ENCODE assay signal across 24 cellular contexts in genomic region chr2:26722911-26723310, GRCh38. TPM values are rescaled to one million over a fixed set of nuclear protein-coding genes. Genes with fewer than 3 reads are reported as not detected.
DNase-seq lines count a peak whose midpoint lies in the region; ATAC-seq, FAIRE-seq and TF ChIP-seq lines count a peak whose summit lies in the region.
"Had no signal": no experiment of that assay in that cellular context is flagged by ENCODE, and none has a peak within 500 bp of the region (broad histone marks: within the 10 kb centered on the region; RNA-seq: fewer than 3 reads in every experiment).

No MANE protein-coding gene starts in this region.

- H3K9me3 Mint-ChIP-seq in HFFc6 (no peaks in the 10 kb centered on the region), osteocyte (ENCODE audit: unreplicated experiment) (no peaks in the 10 kb centered on the region)
- H3K9me3 Mint-ChIP-seq: activated CD8-positive, alpha-beta T cell treated with anti-CD3 and anti-CD28 coated beads for 36 hours; CD8-positive, alpha-beta T cell; GM23338; natural killer cell treated with Interleukin-12 subunit alpha and Interleukin-12 subunit beta and Interleukin-15 and Interleukin-18, amount 100 ng/mL, for 72 hours had no signal

- intact Hi-C loops in K562 (cut with micrococcal nuclease) (no loop called here), lower lobe of right lung (cut with DNase I) (no loop called here)

- H3K79me2 ChIP-seq in K562 (ENCODE audit: control insufficient read depth, insufficient read depth, low read length), result no peaks in the 10 kb centered on the region

- H3K4me1 Mint-ChIP-seq in HFFc6 (ENCODE audit: low read depth), result peaks cover 46% of the 10 kb centered on the region
- H3K4me1 Mint-ChIP-seq in osteocyte (ENCODE audit: unreplicated experiment), result peaks cover 55% of the 10 kb centered on the region
- H3K4me1 Mint-ChIP-seq: stimulated activated memory B cell treated with anti-CD40 and anti-IgM and Interleukin-4, amounts not matched to agents 10 μg/mL and 1 μg/mL and 100 μg/mL, for 72 hours had no signal

- no TSS peak for BruUV-seq in K562 (replicated peaks; lab: Mats Ljungman, UMichigan)

- DNase-seq in HFFc6 (no peak), K562 (ENCODE audit: extremely low read depth in 1 of 4, low spot score in 3 of 4) (no peak), lower lobe of right lung (no peak), HUDEP-2 (lab: John Stamatoyannopoulos, UW; ENCODE audit: unreplicated experiment in 76 of 76) (no peak), osteocyte (ENCODE audit: extremely low spot score, unreplicated experiment) (no peak)
- DNase-seq in stimulated activated CD4-positive, alpha-beta T cell treated with anti-CD3 and anti-CD28 coated beads, Interleukin-1b, Interleukin-23, amount 100 ng/mL, for 48 hours, result no peak
- DNase-seq: activated CD8-positive, alpha-beta T cell treated with anti-CD3 and anti-CD28 coated beads for 36 hours; activated naive CD4-positive, alpha-beta T cell treated with anti-CD3 and anti-CD28 coated beads, Interleukin-2, amount 50 U/mL, for 16 hours; activated T-cell treated with anti-CD3 and anti-CD28 coated beads, Interleukin-2, amount 50 U/mL, for 48 hours; CD8-positive, alpha-beta T cell; dermis blood vessel endothelial cell; DMS79; NCI-H1048; NCI-H2029; NCI-H510A treated with DMSO at 0.1 percent for 48 hours; SIG-M5; T-helper 17 cell; uterus had no signal

- H3K4me3 Mint-ChIP-seq in HFFc6, result no peak overlapping the region
- H3K4me3 Mint-ChIP-seq in osteocyte (ENCODE audit: unreplicated experiment), result no peak overlapping the region
- H3K4me3 Mint-ChIP-seq: activated CD8-positive, alpha-beta T cell treated with anti-CD3 and anti-CD28 coated beads for 36 hours; CD8-positive, alpha-beta T cell; GM23338; natural killer cell treated with Interleukin-12 subunit alpha and Interleukin-12 subunit beta and Interleukin-15 and Interleukin-18, amount 100 ng/mL, for 72 hours; stimulated activated memory B cell treated with anti-CD40 and anti-IgM and Interleukin-4, amounts not matched to agents 10 μg/mL and 1 μg/mL and 100 μg/mL, for 72 hours; T-helper 17 cell had no signal

- WGBS in K562 (ENCODE audit: insufficient coverage, low coverage, missing lambda C conversion rate), result 75% methylated on average over 1 of the region's 1 CpG

- no peak for TF ChIP-seq EP300 in K562 (IDR thresholded peaks at IDR 0.05; ENCODE audit: low read length)

- TF ChIP-seq RAD21 in K562 (CRISPR knock-in tag; conservative IDR thresholded peaks at IDR 0.05 in 1 of 2, IDR thresholded peaks at IDR 0.05 in 1 of 2), result no peak

- CTCF ChIA-PET in K562 (lab: Yijun Ruan, JAX; ENCODE audit: low intra/inter-chr PET ratio), result no interaction called here

- no peaks in the 10 kb centered on the region for H3K9me3 ChIP-seq in K562 (replicated peaks; ENCODE audit: control insufficient read depth, insufficient read depth, low read depth, low read length)
- H3K9me3 ChIP-seq in lower lobe of right lung, result no peaks in the 10 kb centered on the region
- H3K9me3 ChIP-seq in stomach smooth muscle (ENCODE audit: control insufficient read depth in 2 of 2, low read length in 2 of 2), result no peaks in the 10 kb centered on the region
- H3K9me3 ChIP-seq: uterus had no signal

- H3K36me3 ChIP-seq in K562 (ENCODE audit: control insufficient read depth, insufficient read depth, low read length) (no peaks in the 10 kb centered on the region), lower lobe of right lung (no peaks in the 10 kb centered on the region), stomach smooth muscle (ENCODE audit: control insufficient read depth in 2 of 2, insufficient read depth in 2 of 2, low read length in 2 of 2) (no peaks in the 10 kb centered on the region)
- H3K36me3 ChIP-seq: uterus had no signal

- H3K27me3 Mint-ChIP-seq in HFFc6 (ENCODE audit: insufficient read depth) (peaks cover 3% of the 10 kb centered on the region), osteocyte (ENCODE audit: unreplicated experiment) (no peaks in the 10 kb centered on the region)

- FAIRE-seq in K562 (lab: Jason Lieb, UNC), result no peak

- in situ Hi-C loops in K562 (cut with MboI), result no loop called here

- no peak overlapping the region for H3K4me3 ChIP-seq in K562
- no peak overlapping the region for H3K4me3 ChIP-seq in lower lobe of right lung
- no peak overlapping the region for H3K4me3 ChIP-seq in stomach smooth muscle (ENCODE audit: low read length in 2 of 2)
- H3K4me3 ChIP-seq: GM23338, uterus had no signal

- no peak for TF ChIP-seq POLR2A in K562 (conservative IDR thresholded peaks at IDR 0.05)

- peak overlapping the region in 1 of 2 experiments; percentile 75; a peak in 1 of 4 replicates for H3K9ac ChIP-seq in K562 (ENCODE audit: insufficient read depth in 1 of 2, low read depth in 2 of 2, low read length in 2 of 2)
- H3K9ac ChIP-seq in stomach smooth muscle (ENCODE audit: low read length in 2 of 2), result peak overlapping the region in 1 of 2 donors; percentile 29
- H3K9ac ChIP-seq: KMS-11 had no signal

- no peaks in the 10 kb centered on the region for H3K9me1 ChIP-seq in K562 (ENCODE audit: control insufficient read depth, insufficient read depth, low read length)

- TF ChIP-seq CTCF in HFFc6 (IDR thresholded peaks at IDR 0.05), result no peak
- TF ChIP-seq CTCF in K562 (IDR thresholded peaks at IDR 0.05 in 2 of 3, conservative IDR thresholded peaks at IDR 0.05 in 1 of 3; ENCODE audit: insufficient read depth in 2 of 3, low read depth in 1 of 3, low read length in 3 of 3), result no peak
- no peak for TF ChIP-seq CTCF in lower lobe of right lung (IDR thresholded peaks at IDR 0.05)
- TF ChIP-seq CTCF in osteocyte (IDR thresholded peaks at IDR 0.05), result no peak

- no peak for ATAC-seq in K562
- no peak for ATAC-seq in lower lobe of right lung
- ATAC-seq in GM18873 (IDR thresholded peaks at IDR 0.05; ENCODE audit: low FRiP score, unreplicated experiment), result no peak
- ATAC-seq: activated CD8-positive, alpha-beta T cell treated with anti-CD3 and anti-CD28 coated beads for 36 hours; CD8-positive, alpha-beta T cell; GM23338; natural killer cell treated with Interleukin-12 subunit alpha and Interleukin-12 subunit beta and Interleukin-15 and Interleukin-18, amount 100 ng/mL, for 72 hours; stimulated activated memory B cell treated with anti-CD40 and anti-IgM and Interleukin-4, amounts not matched to agents 10 μg/mL and 1 μg/mL and 100 μg/mL, for 72 hours; T-helper 17 cell had no signal

- no peaks in the 10 kb centered on the region for H4K20me1 ChIP-seq in K562 (replicated peaks; ENCODE audit: control insufficient read depth, insufficient read depth, low read length)

- H3K4me1 ChIP-seq in K562 (replicated peaks in 1 of 2; ENCODE audit: control insufficient read depth in 2 of 2, insufficient read depth in 2 of 2, low read length in 2 of 2) (peaks cover 15 to 38% of the 10 kb centered on the region in 2 experiments), lower lobe of right lung (peaks cover 60% of the 10 kb centered on the region), stomach smooth muscle (ENCODE audit: control insufficient read depth, insufficient read depth, low read length) (peaks cover 71% of the 10 kb centered on the region)

- H3K4me2 ChIP-seq in K562 (ENCODE audit: insufficient read depth, low read length), result no peak overlapping the region
- H3K4me2 ChIP-seq: GM23338, KMS-11 had no signal

- peak overlapping the region; percentile 31; the same call in 1 of the 2 replicates for H3K27ac Mint-ChIP-seq in HFFc6
- no peak overlapping the region for H3K27ac Mint-ChIP-seq in osteocyte (ENCODE audit: unreplicated experiment)
- H3K27ac Mint-ChIP-seq: activated CD8-positive, alpha-beta T cell treated with anti-CD3 and anti-CD28 coated beads for 36 hours; CD8-positive, alpha-beta T cell; GM23338; natural killer cell treated with Interleukin-12 subunit alpha and Interleukin-12 subunit beta and Interleukin-15 and Interleukin-18, amount 100 ng/mL, for 72 hours; stimulated activated memory B cell treated with anti-CD40 and anti-IgM and Interleukin-4, amounts not matched to agents 10 μg/mL and 1 μg/mL and 100 μg/mL, for 72 hours; T-helper 17 cell had no signal

- H3K27me3 ChIP-seq in K562 (ENCODE audit: control insufficient read depth in 2 of 2, insufficient read depth in 2 of 2, low read length in 2 of 2), result no peaks in the 10 kb centered on the region
- peaks cover 8% of the 10 kb centered on the region for H3K27me3 ChIP-seq in lower lobe of right lung (ENCODE audit: low read depth)
- peaks cover 0 to 2% of the 10 kb centered on the region in 2 donors for H3K27me3 ChIP-seq in stomach smooth muscle (ENCODE audit: control insufficient read depth in 1 of 2, insufficient read depth in 2 of 2, low read length in 2 of 2)
- H3K27me3 ChIP-seq: uterus had no signal

- peak overlapping the region; percentile 76; the same call in 2 of the 3 replicates for H3K27ac ChIP-seq in K562 (ENCODE audit: extremely low read depth, low read depth, low read length)
- peak overlapping the region; percentile 44 for H3K27ac ChIP-seq in lower lobe of right lung
- H3K27ac ChIP-seq in stomach smooth muscle (ENCODE audit: low read length), result peak overlapping the region; percentile 76
- H3K27ac ChIP-seq: KMS-11 had no signal

- peak overlapping the region; percentile 22; the same call in 1 of the 2 replicates for H2AFZ ChIP-seq in K562 (ENCODE audit: low read depth, low read length)
- H2AFZ ChIP-seq: GM23338 had no signal

- no peaks in the 10 kb centered on the region for H3K36me3 Mint-ChIP-seq in HFFc6 (ENCODE audit: low read depth)
- H3K36me3 Mint-ChIP-seq in osteocyte (ENCODE audit: unreplicated experiment), result no peaks in the 10 kb centered on the region
- H3K36me3 Mint-ChIP-seq: CD8-positive, alpha-beta T cell; natural killer cell treated with Interleukin-12 subunit alpha and Interleukin-12 subunit beta and Interleukin-15 and Interleukin-18, amount 100 ng/mL, for 72 hours; stimulated activated memory B cell treated with anti-CD40 and anti-IgM and Interleukin-4, amounts not matched to agents 10 μg/mL and 1 μg/mL and 100 μg/mL, for 72 hours had no signal

- POLR2A ChIA-PET in K562 (lab: Yijun Ruan, JAX), result interaction anchor here (0.7 to 1.3 kb wide), 3 partner anchors 8 to 236 kb away, joined by 3 read pairs; no protein-coding TSS in a partner anchor

RNA-seq across cellular contexts. Expression of gene KCNK3, which starts 30.4 kb away (rescaled TPM):
- total RNA-seq in HFFc6 (2021; fragmentation: NEBNext Ultra II Directional; extraction: Animal tissue kit (Norgen Biotek cat#: 25700)), result not detected
- total RNA-seq in K562 (2011; cell fraction: chromatin; rRNA removed; ENCODE audit: low replicate concordance), result 0.23 TPM in 1 of 2 replicates, not detected in the other
- total RNA-seq in K562 (2011; cell fraction: nucleolus; rRNA removed), result 0.13 and 0.17 TPM in 2 replicates
- 0.07 TPM in 1 of 2 replicates, not detected in the other for total RNA-seq in K562 (2011; cell fraction: nucleoplasm; rRNA removed)
- 0.08 and 0.09 TPM in 2 replicates for total RNA-seq in K562 (2014; rRNA removed)
- total RNA-seq in K562 (2014; rRNA removed; fragmentation: Illumina TruSeq; extraction: Trizol), result not detected in 2 replicates
- 0.04 TPM in 1 of 2 replicates, not detected in the other for total RNA-seq in K562 (2015; rRNA removed; fragmentation: Illumina TruSeq; extraction: Trizol)
- total RNA-seq in K562 (2021), result 0.13 and 0.20 TPM in 2 replicates
- polyA plus RNA-seq in K562 (2011; rRNA removed), result 0.06 TPM in 1 of 2 replicates, not detected in the other
- 0.19 TPM in 1 of 2 replicates, not detected in the other for polyA plus RNA-seq in K562 (2011; cell fraction: cytosol; rRNA removed)
- polyA plus RNA-seq in K562 (2011; cell fraction: nucleus; rRNA removed), result 0.06 TPM in 1 of 2 replicates, not detected in the other
- polyA plus RNA-seq in K562 (2012), result 0.01 and 0.04 TPM in 2 replicates
- not detected in 2 replicates for polyA plus RNA-seq in K562 (2014; fragmentation: Illumina TruSeq; extraction: Trizol)
- polyA plus RNA-seq in K562 (2014; fragmentation: Nextera tagmentation; extraction: Ambion mirVana), result under 1 TPM in 1 of 2 experiments, not detected in 1; 0.01 TPM
- 0.08 TPM in 1 of 2 replicates, not detected in the other for polyA plus RNA-seq in K562 (2014; rRNA removed)
- polyA minus RNA-seq in K562 (2011; rRNA and poly(A)+ RNA removed), result not detected in 2 replicates
- not detected in 2 replicates for polyA minus RNA-seq in K562 (2011; cell fraction: cytosol; rRNA and poly(A)+ RNA removed)
- polyA minus RNA-seq in K562 (2011; cell fraction: nucleus; rRNA and poly(A)+ RNA removed), result 0.13 TPM in 1 of 2 replicates, not detected in the other
- 26.8 TPM for total RNA-seq in lower lobe of right lung
- total RNA-seq in osteocyte, result 8.5 and 10.1 TPM in 2 replicates
- total RNA-seq: activated CD8-positive, alpha-beta T cell treated with anti-CD3 and anti-CD28 coated beads for 36 hours; CD8-positive, alpha-beta T cell; GM23338; natural killer cell treated with Interleukin-12 subunit alpha and Interleukin-12 subunit beta and Interleukin-15 and Interleukin-18, amount 100 ng/mL, for 72 hours; T-helper 17 cell had no signal
- polyA plus RNA-seq: GM23338 had no signal

RNA-seq across cellular contexts. Expression of gene SLC35F6, which starts 41.2 kb away (rescaled TPM):
- 10 to 100 TPM; 34.1 to 44.5 (median 38.7) TPM for total RNA-seq in HFFc6 (2021; fragmentation: NEBNext Ultra II Directional; extraction: Animal tissue kit (Norgen Biotek cat#: 25700))
- 21.5 and 40.8 TPM in 2 replicates for total RNA-seq in K562 (2011; cell fraction: chromatin; rRNA removed; ENCODE audit: low replicate concordance)
- total RNA-seq in K562 (2011; cell fraction: nucleolus; rRNA removed), result 40.7 and 47.7 TPM in 2 replicates
- 48.1 and 75.0 TPM in 2 replicates for total RNA-seq in K562 (2011; cell fraction: nucleoplasm; rRNA removed)
- total RNA-seq in K562 (2014; rRNA removed) (22.9 and 31.9 TPM in 2 replicates), K562 (2014; rRNA removed; fragmentation: Illumina TruSeq; extraction: Trizol) (21.9 and 22.2 TPM in 2 replicates), K562 (2015; rRNA removed; fragmentation: Illumina TruSeq; extraction: Trizol) (28.1 and 29.4 TPM in 2 replicates), K562 (2021) (37.4 and 42.8 TPM in 2 replicates), lower lobe of right lung (49.3 TPM), osteocyte (40.5 and 46.4 TPM in 2 replicates)
- polyA plus RNA-seq in K562 (2011; rRNA removed) (11.9 and 16.7 TPM in 2 replicates), K562 (2014; fragmentation: Illumina TruSeq; extraction: Trizol) (22.5 and 23.4 TPM in 2 replicates), K562 (2014; fragmentation: Nextera tagmentation; extraction: Ambion mirVana) (10 to 100 TPM; 19.3 to 47.3 TPM), K562 (2014; rRNA removed) (18.8 and 20.9 TPM in 2 replicates)
- 18.3 and 30.0 TPM in 2 replicates for polyA plus RNA-seq in K562 (2011; cell fraction: cytosol; rRNA removed)
- 5.5 and 8.8 TPM in 2 replicates for polyA plus RNA-seq in K562 (2011; cell fraction: nucleus; rRNA removed)
- polyA plus RNA-seq in K562 (2012), result 17.4 and 33.3 TPM in 2 replicates
- polyA minus RNA-seq in K562 (2011; rRNA and poly(A)+ RNA removed), result 18.6 and 24.3 TPM in 2 replicates
- polyA minus RNA-seq in K562 (2011; cell fraction: cytosol; rRNA and poly(A)+ RNA removed), result 23.3 and 30.5 TPM in 2 replicates
- 6.7 and 9.3 TPM in 2 replicates for polyA minus RNA-seq in K562 (2011; cell fraction: nucleus; rRNA and poly(A)+ RNA removed)
